In genomic region chr2:178529194-178529593, GRCh38 we compare ENCODE assay signal across 24 cellular contexts.
"Had no signal": no experiment of that assay in that cellular context is flagged by ENCODE, and none has a peak within 500 bp of the region (broad histone marks: within the 10 kb centered on the region; RNA-seq: fewer than 3 reads in every experiment).

No MANE protein-coding gene starts in this region.

- H3K9ac ChIP-seq: neural progenitor cell had no signal

- DNase-seq: activated CD4-positive, CD25-positive, alpha-beta regulatory T cell treated with anti-CD3 and anti-CD28 coated beads, Interleukin-2, amount 50 U/mL, for 72 hours; activated CD8-positive, alpha-beta memory T cell treated with anti-CD3 and anti-CD28 coated beads for 24 hours; activated CD8-positive, alpha-beta memory T cell treated with anti-CD3 and anti-CD28 coated beads, Interleukin-2, amount 50 U/mL, for 48 hours; activated gamma-delta T cell; dermis blood vessel endothelial cell; effector memory CD8-positive, alpha-beta T cell; foreskin fibroblast; hippocampal formation; left cardiac atrium; mesenchymal stem cell; mucosa of descending colon; naive thymus-derived CD4-positive, alpha-beta T cell; ovary; right lobe of liver; stimulated activated CD4-positive, alpha-beta T cell treated with anti-CD3 and anti-CD28 coated beads, Interleukin-4, amount 100 ng/mL, for 24 hours; T-cell; thyroid gland had no signal

- H3K4me2 ChIP-seq: neural progenitor cell, smooth muscle cell had no signal

- H3K27me3 Mint-ChIP-seq: activated naive CD4-positive, alpha-beta T cell treated with anti-CD3 and anti-CD28 coated beads, Interleukin-2, amount 50 U/mL, for 24 hours; effector memory CD8-positive, alpha-beta T cell; naive thymus-derived CD4-positive, alpha-beta T cell; T-cell had no signal

- H3K27ac ChIP-seq: ascending aorta, neural progenitor cell, ovary, right lobe of liver, thyroid gland had no signal

- H3K4me3 ChIP-seq: ascending aorta, mucosa of descending colon, neural progenitor cell, ovary, right lobe of liver, smooth muscle cell, thyroid gland had no signal

- H3K36me3 ChIP-seq: neural progenitor cell, ovary had no signal

- H3K4me1 ChIP-seq: ascending aorta, thyroid gland had no signal

- H3K27ac Mint-ChIP-seq: activated naive CD4-positive, alpha-beta T cell treated with anti-CD3 and anti-CD28 coated beads, Interleukin-2, amount 50 U/mL, for 24 hours; effector memory CD8-positive, alpha-beta T cell; naive thymus-derived CD4-positive, alpha-beta T cell; neural progenitor cell; stimulated activated effector memory CD8-positive, alpha-beta T cell treated with anti-CD3 and anti-CD28 coated beads, Interleukin-12 subunit alpha, Interleukin-12 subunit beta, amount 100 ng/mL, for 72 hours; T-cell had no signal

- H2AFZ ChIP-seq: neural progenitor cell had no signal

- H3K9me3 Mint-ChIP-seq: activated naive CD4-positive, alpha-beta T cell treated with anti-CD3 and anti-CD28 coated beads, Interleukin-2, amount 50 U/mL, for 24 hours; effector memory CD8-positive, alpha-beta T cell; neural progenitor cell; stimulated activated effector memory CD8-positive, alpha-beta T cell treated with anti-CD3 and anti-CD28 coated beads, Interleukin-12 subunit alpha, Interleukin-12 subunit beta, amount 100 ng/mL, for 72 hours had no signal

- H3K9me3 ChIP-seq: ascending aorta, mucosa of descending colon, ovary, right lobe of liver, thyroid gland had no signal

- H3K27me3 ChIP-seq: ascending aorta, neural progenitor cell, ovary, right lobe of liver, thyroid gland had no signal

- H3K4me3 Mint-ChIP-seq: activated naive CD4-positive, alpha-beta T cell treated with anti-CD3 and anti-CD28 coated beads, Interleukin-2, amount 50 U/mL, for 24 hours; effector memory CD8-positive, alpha-beta T cell; naive thymus-derived CD4-positive, alpha-beta T cell; neural progenitor cell; stimulated activated effector memory CD8-positive, alpha-beta T cell treated with anti-CD3 and anti-CD28 coated beads, Interleukin-12 subunit alpha, Interleukin-12 subunit beta, amount 100 ng/mL, for 72 hours; T-cell had no signal

- FAIRE-seq: bronchial epithelial cell, islet of Langerhans had no signal
